Comparison of ENCODE assay signal across 16 cellular contexts in genomic region chr4:8383451-8384160, GRCh38. TPM values are rescaled to one million over a fixed set of nuclear protein-coding genes. Genes with fewer than 3 reads are reported as not detected.
DNase-seq lines count a peak whose midpoint lies in the region; ATAC-seq and TF ChIP-seq lines count a peak whose summit lies in the region.
"Had no signal": no experiment of that assay in that cellular context is flagged by ENCODE, and none has a peak within 500 bp of the region (broad histone marks: within the 10 kb centered on the region; RNA-seq: fewer than 3 reads in every experiment).

No MANE protein-coding gene starts in this region.

- TF ChIP-seq POLR2A in spleen (IDR thresholded peaks at IDR 0.05): no peak

- H3K27ac ChIP-seq in mesenchymal stem cell (ENCODE audit: low read length, poor library complexity, severe bottlenecking) (no peak overlapping the region), spleen (no peak overlapping the region)
- H3K27ac ChIP-seq: parathyroid adenoma had no signal

- H3K36me3 ChIP-seq in mesenchymal stem cell (ENCODE audit: control insufficient read depth in 1 of 2, insufficient read depth in 2 of 2, low read depth in 1 of 2, low read length in 2 of 2): peaks cover 51 to 55% of the 10 kb centered on the region in 2 experiments
- H3K36me3 ChIP-seq in spleen: peaks cover 0 to 93% (median 31%) of the 10 kb centered on the region in 6 donors

- no peak overlapping the region for H2BK15ac ChIP-seq in mesenchymal stem cell (ENCODE audit: low read depth, poor library complexity, severe bottlenecking)

- H3K4me2 ChIP-seq in mesenchymal stem cell (ENCODE audit: low read length, poor library complexity, severe bottlenecking): no peak overlapping the region

- no peak overlapping the region for H2BK120ac ChIP-seq in mesenchymal stem cell (ENCODE audit: low read depth, low read length)

- no peak overlapping the region for H3K4ac ChIP-seq in mesenchymal stem cell (ENCODE audit: low read depth in 1 of 2, low read length in 2 of 2)

- H3K23ac ChIP-seq in mesenchymal stem cell (ENCODE audit: low read length in 2 of 2): no peak overlapping the region

- H2AK5ac ChIP-seq in mesenchymal stem cell (ENCODE audit: low read length, severe bottlenecking): no peak overlapping the region

- H3K9me3 ChIP-seq in mesenchymal stem cell (ENCODE audit: control insufficient read depth, low read length) (no peaks in the 10 kb centered on the region), spleen (no peaks in the 10 kb centered on the region)

- H3K18ac ChIP-seq in mesenchymal stem cell (ENCODE audit: low read depth in 1 of 2, low read length in 2 of 2): peak overlapping the region; percentile 56 to 61

- no peak overlapping the region for H4K91ac ChIP-seq in mesenchymal stem cell (ENCODE audit: low read length)

- no peak overlapping the region for H2AFZ ChIP-seq in mesenchymal stem cell (ENCODE audit: low read depth, low read length)
- H2AFZ ChIP-seq: parathyroid adenoma had no signal

- no peak overlapping the region for H4K8ac ChIP-seq in mesenchymal stem cell (ENCODE audit: low read length)

- H3K79me1 ChIP-seq in mesenchymal stem cell (replicated peaks; ENCODE audit: low read length, poor library complexity, severe bottlenecking): no peaks in the 10 kb centered on the region

- intact Hi-C loops in spleen (cut with DNase I; ENCODE audit: low total_unique reads): no loop called here

- peak overlapping the region; percentile 28 to 65 for H2BK12ac ChIP-seq in mesenchymal stem cell (ENCODE audit: low read length in 2 of 2)

- H2BK5ac ChIP-seq in mesenchymal stem cell (ENCODE audit: low read depth, low read length, poor library complexity, severe bottlenecking): no peak overlapping the region

- H3K4me3 ChIP-seq in choroid plexus epithelial cell (ENCODE audit: low read depth, low read length) (no peak overlapping the region), mesenchymal stem cell (ENCODE audit: insufficient read depth in 1 of 2, low read depth in 1 of 2, low read length in 2 of 2) (no peak overlapping the region), spleen (no peak overlapping the region)

- DNase-seq in M059J (ENCODE audit: low read depth) (peak; percentile 19), choroid plexus epithelial cell (ENCODE audit: low read depth) (peak; percentile 88), mesenchymal stem cell (peak; percentile 98), spleen (peak; percentile 59), OCI-M1 (lab: John Stamatoyannopoulos, UW) (no peak)
- DNase-seq: activated CD4-positive, CD25-positive, alpha-beta regulatory T cell treated with anti-CD3 and anti-CD28 coated beads, Interleukin-2, amount 50 U/mL, for 72 hours; activated T-cell treated with anti-CD3 and anti-CD28 coated beads, Interleukin-2, amount 50 U/mL, for 4 hours; amniotic stem cell; CD4-positive, alpha-beta T cell; effector memory CD8-positive, alpha-beta T cell; NCI-H1930; stimulated activated naive CD8-positive, alpha-beta T cell treated with anti-CD3 and anti-CD28 coated beads, Interleukin-15, Interleukin-2, amounts not matched to agents 100 U/mL and 50 U/mL, for 24 hours; SW 1271 had no signal

- H3K9ac ChIP-seq in mesenchymal stem cell (ENCODE audit: low read length): no peak overlapping the region
- H3K9ac ChIP-seq: parathyroid adenoma had no signal

- H3K4me1 ChIP-seq in mesenchymal stem cell (ENCODE audit: control insufficient read depth, insufficient read depth, low read depth, low read length) (peaks cover 34% of the 10 kb centered on the region), spleen (no peaks in the 10 kb centered on the region)
- H3K4me1 ChIP-seq: parathyroid adenoma had no signal

- no peaks in the 10 kb centered on the region for H3K27me3 ChIP-seq in mesenchymal stem cell (ENCODE audit: control insufficient read depth in 1 of 2, insufficient read depth in 1 of 2, low read length in 2 of 2)
- H3K27me3 ChIP-seq in spleen (replicated peaks in 1 of 7): no peaks in the 10 kb centered on the region

- no peak for ATAC-seq in GM21723 (IDR thresholded peaks at IDR 0.05; ENCODE audit: unreplicated experiment)
- no peak for ATAC-seq in HG02678 (IDR thresholded peaks at IDR 0.05; ENCODE audit: unreplicated experiment)
- ATAC-seq: activated T-cell treated with anti-CD3 and anti-CD28 coated beads, Interleukin-2, amount 50 U/mL, for 4 hours; effector memory CD8-positive, alpha-beta T cell; stimulated activated naive CD8-positive, alpha-beta T cell treated with anti-CD3 and anti-CD28 coated beads, Interleukin-15, Interleukin-2, amounts not matched to agents 100 U/mL and 50 U/mL, for 24 hours had no signal

- H3K14ac ChIP-seq in mesenchymal stem cell (ENCODE audit: low read length in 2 of 2): peak overlapping the region in 1 of 2 experiments; percentile 66

- WGBS in mesenchymal stem cell: 46% methylated on average over 19 of the region's 19 CpGs
- 80 to 83% (median 82%) methylated on average over 15 to 19 of the region's 19 CpGs for WGBS in spleen, 5 donors

- no peak for TF ChIP-seq CTCF in choroid plexus epithelial cell (conservative IDR thresholded peaks at IDR 0.05; ENCODE audit: low read depth, low read length)
- no peak for TF ChIP-seq CTCF in spleen (IDR thresholded peaks at IDR 0.05 in 8 of 11, conservative IDR thresholded peaks at IDR 0.05 in 3 of 11)

RNA-seq across cellular contexts. Expression of gene ACOX3, which starts 56.9 kb away (rescaled TPM):
- 16.1 and 24.1 TPM in 2 replicates for total RNA-seq in M059J (2014; rRNA removed; shearing (Covaris generic))
- polyA plus RNA-seq in mesenchymal stem cell (2013, experiment 1 of 2): 10.4 TPM
- 12.2 TPM for polyA plus RNA-seq in mesenchymal stem cell (2013, experiment 2 of 2)
- 10 to 100 TPM; 16.1 to 26.5 (median 21.7) TPM for total RNA-seq in spleen
- polyA plus RNA-seq in spleen: 10 to 100 TPM; 11.3 to 16.1 (median 15.0) TPM

RNA-seq across cellular contexts. Expression of gene TRMT44, which starts 57.0 kb away (rescaled TPM):
- total RNA-seq in M059J (2014; rRNA removed; shearing (Covaris generic)): 5.3 and 8.7 TPM in 2 replicates
- 3.7 TPM for polyA plus RNA-seq in mesenchymal stem cell (2013, experiment 1 of 2)
- 3.6 TPM for polyA plus RNA-seq in mesenchymal stem cell (2013, experiment 2 of 2)
- 10 to 100 TPM; 18.9 to 28.3 (median 25.2) TPM for total RNA-seq in spleen
- polyA plus RNA-seq in spleen: 1 to 10 TPM; 5.7 to 8.0 (median 5.9) TPM
